In genomic region chr20:41992481-41992880, GRCh38 we compare ENCODE assay signal across 26 cellular contexts.
"Had no signal": no experiment of that assay in that cellular context is flagged by ENCODE, and none has a peak within 500 bp of the region (broad histone marks: within the 10 kb centered on the region; RNA-seq: fewer than 3 reads in every experiment).

No MANE protein-coding gene starts in this region.

- H3K27ac ChIP-seq: neutrophil, ovary, parathyroid adenoma, psoas muscle, right lobe of liver, sigmoid colon, stomach, thoracic aorta, thyroid gland, tibial nerve, upper lobe of left lung, vagina had no signal

- H3K36me3 ChIP-seq: neutrophil, ovary, right lobe of liver, sigmoid colon, stomach, thoracic aorta, thyroid gland, tibial nerve, upper lobe of left lung, vagina had no signal

- H3K4me1 ChIP-seq: parathyroid adenoma, psoas muscle, right lobe of liver, stomach, thyroid gland, tibial nerve, upper lobe of left lung, vagina had no signal

- DNase-seq: nephron progenitor cell; nucleus accumbens; ovary; posterior cingulate gyrus; psoas muscle; right cardiac atrium; right lobe of liver; sigmoid colon; small intestine; stimulated activated CD4-positive, alpha-beta T cell treated with anti-CD3 and anti-CD28 coated beads, Interleukin-15, amount 100 ng/mL, for 24 hours; stimulated activated CD4-positive, alpha-beta T cell treated with anti-CD3 and anti-CD28 coated beads, Interleukin-2, amount 100 ng/mL, for 24 hours; stimulated activated CD4-positive, alpha-beta T cell treated with anti-CD3 and anti-CD28 coated beads, Interleukin-2, amount 100 ng/mL, for 48 hours; stimulated activated CD4-positive, alpha-beta T cell treated with anti-CD3 and anti-CD28 coated beads, Interleukin-4, amount 100 ng/mL, for 24 hours; stimulated activated naive B cell treated with anti-CD40 and anti-IgM and Interleukin-4, amounts not matched to agents 10 μg/mL and 1 μg/mL and 100 μg/mL, for 72 hours; stimulated activated naive CD4-positive, alpha-beta T cell treated with Interleukin-2 at 50 U/mL for 16 hours; stomach; thyroid gland; trophoblast cell; upper lobe of left lung had no signal

- ATAC-seq: natural killer cell treated with Interleukin-12 subunit alpha and Interleukin-12 subunit beta and Interleukin-15 and Interleukin-18, amount 100 ng/mL, for 72 hours; psoas muscle; right cardiac atrium; right lobe of liver; stimulated activated effector memory CD8-positive, alpha-beta T cell treated with anti-CD3 and anti-CD28 coated beads, Interleukin-12 subunit alpha, Interleukin-12 subunit beta, amount 100 ng/mL, for 72 hours; stimulated activated naive B cell treated with anti-CD40 and anti-IgM and Interleukin-4, amounts not matched to agents 10 μg/mL and 1 μg/mL and 100 μg/mL, for 72 hours had no signal

- H3K9me3 ChIP-seq: neutrophil, ovary, psoas muscle, right lobe of liver, sigmoid colon, thoracic aorta, thyroid gland, upper lobe of left lung, vagina had no signal

- H3K4me3 ChIP-seq: ovary, psoas muscle, right lobe of liver, sigmoid colon, stomach, thoracic aorta, thyroid gland, tibial nerve, upper lobe of left lung, vagina had no signal

- H3K27me3 ChIP-seq: neutrophil, ovary, right lobe of liver, sigmoid colon, thyroid gland, tibial nerve, upper lobe of left lung, vagina had no signal
